8 cellular contexts compared by ENCODE assay signal in the genomic region with DNA sequence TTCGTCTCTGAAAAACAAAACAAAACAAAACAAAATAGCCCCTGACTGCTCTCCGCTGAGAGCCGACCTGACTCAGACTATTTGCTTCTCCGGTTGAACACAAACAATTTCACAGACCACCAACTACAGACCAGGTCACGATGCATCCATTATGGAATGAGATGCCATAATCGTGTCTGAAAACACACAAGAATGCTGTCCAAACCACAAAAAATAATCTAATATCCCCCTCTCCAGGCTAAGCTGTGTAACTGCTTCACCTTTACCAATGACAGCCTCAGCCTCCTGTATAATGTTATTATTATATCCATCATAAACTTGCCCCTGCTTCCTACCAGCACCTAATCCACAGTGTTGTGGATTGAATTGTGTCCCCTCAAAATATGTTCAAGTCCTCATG.
DNase-seq lines count a peak whose midpoint lies in the region; ATAC-seq and TF ChIP-seq lines count a peak whose summit lies in the region.

No MANE protein-coding gene starts in this region.

- H3K27ac ChIP-seq in HCT116 (ENCODE audit: low read depth, low read length), result no peak overlapping the region
- no peak overlapping the region for H3K27ac ChIP-seq in Panc1 (ENCODE audit: low read length)

- H3K27me3 ChIP-seq in HCT116 (ENCODE audit: insufficient read depth, low read length) (no peaks in the 10 kb centered on the region), Panc1 (ENCODE audit: control insufficient read depth, insufficient read depth, low read length) (peaks cover 4% of the 10 kb centered on the region; the same call in 1 of the 2 replicates)

- CTCF ChIA-PET in HCT116 (lab: Charles Lee) (interaction anchor here (1.0 to 2.5 kb wide), 4 partner anchors 105 to 172 kb away, joined by 3 to 6 read pairs (median 5); partner anchors contain the start of gene SUCLG1), Panc1 (lab: Charles Lee) (no interaction called here)

- ATAC-seq in HCT116 (peak; percentile 95), Panc1 (peak; percentile 81; the same call in 1 of the 2 replicates)

- H3K9me2 ChIP-seq in HCT116 (ENCODE audit: insufficient read depth), result no peaks in the 10 kb centered on the region

- H2AFZ ChIP-seq in HCT116 (ENCODE audit: low read depth, low read length, poor library complexity, severe bottlenecking), result peak overlapping the region; percentile 58

- in situ Hi-C loops in Panc1 (cut with HindIII; ENCODE audit: low pct_unique_long_range_greater_than_20kb, low sequenced_read_pairs), result no loop called here

- DNase-seq in NCI-H2107 treated with DMSO at 0.1 percent for 48 hours (lab: John Stamatoyannopoulos, UW; ENCODE audit: unreplicated experiment) (peak; percentile 9), NCI-H2107 (lab: John Stamatoyannopoulos, UW) (no peak), HCT116 (ENCODE audit: low read depth, low spot score) (peak; percentile 53), Panc1 (ENCODE audit: low read depth, low spot score) (peak; percentile 10), epithelial cell of esophagus (ENCODE audit: low read depth) (peak; percentile 52), non-pigmented ciliary epithelial cell (ENCODE audit: low read depth) (peak; percentile 40), NCI-H526 treated with DMSO at 0.1 percent for 48 hours (lab: John Stamatoyannopoulos, UW) (no peak)
- no peak for DNase-seq in stimulated activated CD8-positive, alpha-beta memory T cell treated with anti-CD3 and anti-CD28 coated beads, Interleukin-4, amount 100 ng/mL, for 48 hours

- RAD21 ChIA-PET in HCT116 (lab: Charles Lee; ENCODE audit: low non-redundant PET in 1 of 2, low total read pairs in 2 of 2, uncharacterized antibody in 2 of 2, unreplicated experiment in 2 of 2), result interaction anchor here in 1 of 2 experiments (1.3 kb wide), 1 partner anchor 105 kb away, joined by 5 read pairs; no protein-coding TSS in a partner anchor

- H3K79me2 ChIP-seq in HCT116 (ENCODE audit: insufficient read depth, low read length), result no peaks in the 10 kb centered on the region

- BruUV-seq in HCT116 (replicated peaks; lab: Mats Ljungman, UMichigan), result no TSS peak
- BruUV-seq in Panc1 (replicated peaks; lab: Mats Ljungman, UMichigan), result no TSS peak

- intact Hi-C loops in HCT116 (cut with micrococcal nuclease), result loop anchor here (1.0 to 5.0 kb wide), 4 partner anchors 136 to 376 kb away; no protein-coding TSS in a partner anchor
- intact Hi-C loops in Panc1 (cut with micrococcal nuclease; ENCODE audit: unreplicated experiment), result loop anchor here (1.0 kb wide), 1 partner anchor 135 kb away; no protein-coding TSS in a partner anchor

- no peaks in the 10 kb centered on the region for H3K9me3 ChIP-seq in HCT116 (ENCODE audit: control insufficient read depth in 1 of 2, insufficient read depth in 1 of 2, low read depth in 1 of 2, low read length in 2 of 2)
- H3K9me3 ChIP-seq in Panc1 (ENCODE audit: control insufficient read depth, insufficient read depth, low read depth, low read length), result no peaks in the 10 kb centered on the region

- TF ChIP-seq RAD21 in HCT116 (IDR thresholded peaks at IDR 0.05; ENCODE audit: low read depth), result peak; percentile 89

- no peak overlapping the region for H3K4me3 ChIP-seq in HCT116 (replicated peaks in 1 of 2; ENCODE audit: low read depth in 1 of 2, low read length in 2 of 2)
- no peak overlapping the region for H3K4me3 ChIP-seq in Panc1 (ENCODE audit: low read depth in 2 of 2, low read length in 2 of 2)
- no peak overlapping the region for H3K4me3 ChIP-seq in epithelial cell of esophagus (ENCODE audit: low read length)

- H3K4me1 ChIP-seq in HCT116 (ENCODE audit: control insufficient read depth in 1 of 2, insufficient read depth in 2 of 2, low read length in 2 of 2) (no peaks in the 10 kb centered on the region), Panc1 (ENCODE audit: control insufficient read depth, insufficient read depth, low read length) (no peaks in the 10 kb centered on the region)

- no peak overlapping the region for H3K9ac ChIP-seq in HCT116 (ENCODE audit: low read length)

- POLR2A ChIA-PET in HCT116 (lab: Charles Lee) (no interaction called here), Panc1 (lab: Charles Lee) (no interaction called here)

- no peaks in the 10 kb centered on the region for H4K20me1 ChIP-seq in HCT116 (ENCODE audit: insufficient read depth)

- TF ChIP-seq CTCF in HCT116 (IDR thresholded peaks at IDR 0.05 in 2 of 3, conservative IDR thresholded peaks at IDR 0.05 in 1 of 3; ENCODE audit: borderline replicate concordance in 1 of 3, insufficient read depth in 1 of 3, low read depth in 2 of 3, low read length in 2 of 3), result peak; percentile 58 to 76 (median 73)
- peak; percentile 69 for TF ChIP-seq CTCF in Panc1 (IDR thresholded peaks at IDR 0.05)
- peak; percentile 69 for TF ChIP-seq CTCF in epithelial cell of esophagus (IDR thresholded peaks at IDR 0.05; ENCODE audit: insufficient read depth, low read depth, low read length, missing control alignments)

- H3K4me2 ChIP-seq in HCT116 (ENCODE audit: low read length), result peak overlapping the region; percentile 31; the same call in 1 of the 2 replicates

- no peaks in the 10 kb centered on the region for H3K36me3 ChIP-seq in HCT116 (ENCODE audit: control insufficient read depth in 1 of 2, insufficient read depth in 2 of 2, low read length in 2 of 2)
- H3K36me3 ChIP-seq in Panc1 (ENCODE audit: control insufficient read depth, insufficient read depth, low read length), result no peaks in the 10 kb centered on the region

- TF ChIP-seq POLR2A in HCT116 (IDR thresholded peaks at IDR 0.05; ENCODE audit: borderline replicate concordance, extremely low read depth, insufficient read depth, insufficient read length), result no peak

TF ChIP-seq in HCT116, 20 proteins besides CTCF, POLR2A, EP300 and RAD21:
- no peak for TF ChIP-seq EZH2 (IDR thresholded peaks at IDR 0.05)
- TF ChIP-seq MAX (IDR thresholded peaks at IDR 0.05), result no peak
- no peak for TF ChIP-seq YY1 (IDR thresholded peaks at IDR 0.05; ENCODE audit: extremely low read depth, insufficient replicate concordance, low read depth, low read length)
- no peak for TF ChIP-seq TCF7L2 (IDR thresholded peaks at IDR 0.05; ENCODE audit: borderline replicate concordance, extremely low read depth, insufficient read depth, insufficient read length)
- no peak for TF ChIP-seq EZH2phosphoT487 (IDR thresholded peaks at IDR 0.05; ENCODE audit: borderline replicate concordance)
- TF ChIP-seq POLR2AphosphoS5 (IDR thresholded peaks at IDR 0.05; ENCODE audit: low read depth, low read length), result no peak
- TF ChIP-seq CBX3 (IDR thresholded peaks at IDR 0.05; ENCODE audit: low read depth), result no peak
- TF ChIP-seq ELF1 (IDR thresholded peaks at IDR 0.05; ENCODE audit: borderline replicate concordance, low read depth), result no peak
- TF ChIP-seq ZFX (IDR thresholded peaks at IDR 0.05), result no peak
- no peak for TF ChIP-seq EGR1 (IDR thresholded peaks at IDR 0.05; ENCODE audit: low read depth)
- no peak for TF ChIP-seq SRF (IDR thresholded peaks at IDR 0.05; ENCODE audit: low read depth)
- no peak for TF ChIP-seq SP1 (IDR thresholded peaks at IDR 0.05; ENCODE audit: low read depth)

Comparison
In these comparisons a context has a peak if more than half of its experiments do, and no peak if none do; other contexts are left out.
1. DNase-seq: peak in NCI-H2107 treated with DMSO at 0.1 percent for 48 hours (single experiment), HCT116 (single experiment), Panc1 (single experiment), epithelial cell of esophagus (single experiment) and non-pigmented ciliary epithelial cell (single experiment); none in NCI-H2107 (single experiment), NCI-H526 treated with DMSO at 0.1 percent for 48 hours (single experiment) and stimulated activated CD8-positive, alpha-beta memory T cell treated with anti-CD3 and anti-CD28 coated beads, Interleukin-4, amount 100 ng/mL, for 48 hours (single experiment).
2. Peak in every context shown above with its lines, with median percentiles within 50 percentile points of each other: CTCF ChIP-seq.